Comparison of ENCODE assay signal across 8 cellular contexts in genomic region chr2:201780674-201781582, GRCh38. TPM values are rescaled to one million over a fixed set of nuclear protein-coding genes. Genes with fewer than 3 reads are reported as not detected.
DNase-seq lines count a peak whose midpoint lies in the region; ATAC-seq, FAIRE-seq and TF ChIP-seq lines count a peak whose summit lies in the region.

ALS2 (minus strand) TSS chr2:201780933; CDS start chr2:201768885, 12,048 bp downstream.

- no peak for TF ChIP-seq CTCF in WERI-Rb-1 (IDR thresholded peaks at IDR 0.05; ENCODE audit: low read depth, low read length)
- TF ChIP-seq CTCF in bronchial epithelial cell (IDR thresholded peaks at IDR 0.05; ENCODE audit: insufficient read depth, low read length, severe bottlenecking): no peak

- 0% methylated on average over 63 of the region's 63 CpGs for WGBS in small intestine, 3 donors

- peak within 1 kb of the TSS; percentile 92 for H3K4me3 ChIP-seq in ACC112 (ENCODE audit: low read depth, low read length)
- H3K4me3 ChIP-seq in WERI-Rb-1 (ENCODE audit: low read depth, low read length): peak within 1 kb of the TSS; percentile 76
- H3K4me3 ChIP-seq in bronchial epithelial cell (ENCODE audit: low read depth, low read length): peak within 1 kb of the TSS; percentile 72
- peak within 1 kb of the TSS; percentile 84 to 88 for H3K4me3 ChIP-seq in small intestine (ENCODE audit: low read depth in 1 of 2, low read length in 2 of 2)

- peaks cover 48% of the 10 kb centered on the region for H3K79me2 ChIP-seq in ACC112 (ENCODE audit: control insufficient read depth, insufficient read depth, low read length, unreplicated experiment)

- H3K27ac ChIP-seq in ACC112 (ENCODE audit: low read depth, low read length): peak within 1 kb of the TSS; percentile 64
- peak within 1 kb of the TSS; percentile 79 for H3K27ac ChIP-seq in WERI-Rb-1
- H3K27ac ChIP-seq in small intestine (ENCODE audit: low read depth in 1 of 2, low read length in 1 of 2): peak within 1 kb of the TSS; percentile 80 to 87

- no peaks in the 10 kb centered on the region for H3K27me3 ChIP-seq in ACC112 (ENCODE audit: insufficient read depth, low read length)
- H3K27me3 ChIP-seq in WERI-Rb-1 (ENCODE audit: insufficient read depth, low read depth, severe bottlenecking): no peaks in the 10 kb centered on the region
- H3K27me3 ChIP-seq in bronchial epithelial cell (ENCODE audit: control insufficient read depth, insufficient read depth, low read length): no peaks in the 10 kb centered on the region
- H3K27me3 ChIP-seq in small intestine (ENCODE audit: control insufficient read depth in 2 of 2, insufficient read depth in 2 of 2, low read length in 2 of 2): peaks cover 0 to 1% of the 10 kb centered on the region in 2 donors

- ATAC-seq in GM18870 (IDR thresholded peaks at IDR 0.05; ENCODE audit: unreplicated experiment) (peak; percentile 85), HG03135 (IDR thresholded peaks at IDR 0.05; ENCODE audit: unreplicated experiment) (peak; percentile 96)

- peak; percentile 97 for DNase-seq in NCI-H2196 treated with DMSO at 0.1 percent for 48 hours (lab: John Stamatoyannopoulos, UW; ENCODE audit: unreplicated experiment)
- peak; percentile 99 for DNase-seq in WERI-Rb-1
- DNase-seq in bronchial epithelial cell (ENCODE audit: low read depth): peak; percentile 98
- peak; percentile 95 for DNase-seq in iPS-NIHi11 (ENCODE audit: low spot score)
- peak; percentile 98 for DNase-seq in small intestine

- peak; percentile 96 for FAIRE-seq in bronchial epithelial cell (lab: Jason Lieb, UNC)
- no peak for FAIRE-seq in small intestine (lab: Jason Lieb, UNC)

- H3K4me1 ChIP-seq in ACC112 (ENCODE audit: control insufficient read depth, insufficient read depth, low read length, unreplicated experiment) (peaks cover 31% of the 10 kb centered on the region), small intestine (ENCODE audit: control insufficient read depth in 2 of 2, insufficient read depth in 1 of 2, low read depth in 1 of 2, low read length in 1 of 2) (peaks cover 2 to 3% of the 10 kb centered on the region in 2 donors)

- H3K9me3 ChIP-seq in WERI-Rb-1 (ENCODE audit: severe bottlenecking): no peaks in the 10 kb centered on the region
- H3K9me3 ChIP-seq in small intestine (ENCODE audit: control insufficient read depth, low read depth): no peaks in the 10 kb centered on the region

- H3K36me3 ChIP-seq in ACC112 (ENCODE audit: insufficient read depth, low read length) (no peaks in the 10 kb centered on the region), WERI-Rb-1 (no peaks in the 10 kb centered on the region), bronchial epithelial cell (ENCODE audit: control insufficient read depth, insufficient read depth, low read length) (no peaks in the 10 kb centered on the region), small intestine (ENCODE audit: control insufficient read depth in 2 of 2, insufficient read depth in 2 of 2, low read length in 2 of 2) (no peaks in the 10 kb centered on the region)

- peak within 1 kb of the TSS; percentile 91 for H2AFZ ChIP-seq in ACC112 (ENCODE audit: low read length, unreplicated experiment)

RNA-seq across cellular contexts. Expression of gene ALS2, which starts in this region (rescaled TPM):
- 21.1 and 30.2 TPM in 2 replicates for total RNA-seq in bronchial epithelial cell
- polyA plus RNA-seq in small intestine: 10 to 100 TPM in 1 of 3 donors, 1 to 10 TPM in 2; 8.4 to 13.0 (median 8.6) TPM

Comparison
In these comparisons a context has a peak if more than half of its experiments do, and no peak if none do; other contexts are left out.
1. Peak in every context shown above with its lines: DNase-seq, ATAC-seq, H3K4me3 ChIP-seq and H3K27ac ChIP-seq.